In genomic region chr7:130872756-130873448, GRCh38 we compare ENCODE assay signal across 19 cellular contexts.
DNase-seq lines count a peak whose midpoint lies in the region; ATAC-seq, FAIRE-seq and TF ChIP-seq lines count a peak whose summit lies in the region.
"Had no signal": no experiment of that assay in that cellular context is flagged by ENCODE, and none has a peak within 500 bp of the region (broad histone marks: within the 10 kb centered on the region; RNA-seq: fewer than 3 reads in every experiment).

No MANE protein-coding gene starts in this region.

- H3K36me3 ChIP-seq in SK-N-SH (replicated peaks in 1 of 2; ENCODE audit: control insufficient read depth in 1 of 2, insufficient read depth in 2 of 2, low read length in 1 of 2) (peaks cover 62 to 96% of the 10 kb centered on the region in 2 experiments), small intestine (ENCODE audit: control insufficient read depth in 2 of 2, insufficient read depth in 2 of 2, low read length in 2 of 2) (peaks cover 0 to 5% of the 10 kb centered on the region in 2 donors)

- POLR2A ChIA-PET in SK-N-SH (lab: Yijun Ruan, JAX) = no interaction called here
- POLR2A ChIA-PET in T-cell (lab: Charles Lee) = no interaction called here

- no peaks in the 10 kb centered on the region for H3K9me3 ChIP-seq in SK-N-SH
- H3K9me3 ChIP-seq in small intestine (ENCODE audit: control insufficient read depth, low read depth) = no peaks in the 10 kb centered on the region
- H3K9me3 ChIP-seq: Caco-2, esophagus muscularis mucosa, thyroid gland had no signal

- peak overlapping the region; percentile 15 to 49 for H3K27ac Mint-ChIP-seq in T-cell
- H3K27ac Mint-ChIP-seq: T-helper 2 cell treated with Interferon-gamma antibody and Interleukin-4, amounts not matched to agents 5 μg/mL and 100 μg/mL, for 36 hours had no signal

- no peak for TF ChIP-seq CTCF in SK-N-SH (IDR thresholded peaks at IDR 0.05)
- TF ChIP-seq CTCF in fibroblast of villous mesenchyme (IDR thresholded peaks at IDR 0.05; ENCODE audit: insufficient read depth, low read depth, low read length) = no peak
- TF ChIP-seq CTCF in GM20000 (IDR thresholded peaks at IDR 0.05; ENCODE audit: extremely low read depth, missing control alignments) = no peak

- DNase-seq in SK-N-SH = no peak
- DNase-seq in T-cell = no peak
- DNase-seq in fibroblast of villous mesenchyme (ENCODE audit: low read depth) = peak; percentile 52
- no peak for DNase-seq in GM20000 (ENCODE audit: low spot score)
- no peak for DNase-seq in NCI-H1105 (lab: John Stamatoyannopoulos, UW)
- DNase-seq in small intestine = no peak
- DNase-seq: activated CD4-positive, alpha-beta T cell treated with anti-CD3 and anti-CD28 coated beads, Interleukin-2, amount 50 U/mL, for 4 hours; Caco-2; NCI-H1105 treated with DMSO at 0.1 percent for 48 hours; NCI-H345; PC-9; thyroid gland had no signal

- H3K4me1 ChIP-seq in SK-N-SH (ENCODE audit: control insufficient read depth in 1 of 2, insufficient read depth in 2 of 2, low read depth in 1 of 2, low read length in 1 of 2) (peaks cover 7 to 21% of the 10 kb centered on the region in 2 experiments; a peak in 3 of 4 replicates), small intestine (ENCODE audit: control insufficient read depth in 2 of 2, insufficient read depth in 1 of 2, low read depth in 1 of 2, low read length in 1 of 2) (no peaks in the 10 kb centered on the region)
- H3K4me1 ChIP-seq: Caco-2 had no signal

- peaks cover 13 to 23% (median 22%) of the 10 kb centered on the region in 3 donors for H3K4me1 Mint-ChIP-seq in T-cell

- ATAC-seq in SK-N-SH treated with all-trans-retinoic acid at 6 μM for 48 hours = no peak
- no peak for ATAC-seq in T-cell (replicated peaks in 1 of 4)

- TF ChIP-seq POLR2A in GM18526 (IDR thresholded peaks at IDR 0.05; ENCODE audit: extremely low read depth, insufficient read length) = peak; percentile 6

- H3K27me3 Mint-ChIP-seq in T-cell = no peaks in the 10 kb centered on the region

- H3K27me3 ChIP-seq in SK-N-SH (ENCODE audit: insufficient read depth) = no peaks in the 10 kb centered on the region
- no peaks in the 10 kb centered on the region for H3K27me3 ChIP-seq in small intestine (ENCODE audit: control insufficient read depth in 2 of 2, insufficient read depth in 2 of 2, low read length in 2 of 2)
- H3K27me3 ChIP-seq: esophagus muscularis mucosa, thyroid gland had no signal

- H3K4me2 ChIP-seq in SK-N-SH = no peak overlapping the region
- H3K4me2 ChIP-seq: PC-9, smooth muscle cell had no signal

- H3K9ac ChIP-seq in SK-N-SH = no peak overlapping the region

- peak overlapping the region in 1 of 2 experiments; percentile 57; a peak in 1 of 4 replicates for H3K27ac ChIP-seq in SK-N-SH (ENCODE audit: low read depth in 2 of 2, low read length in 1 of 2)
- H3K27ac ChIP-seq in small intestine (ENCODE audit: low read depth in 1 of 2, low read length in 1 of 2) = no peak overlapping the region
- H3K27ac ChIP-seq: 22Rv1, esophagus muscularis mucosa, PC-9 had no signal

- peaks cover 52% of the 10 kb centered on the region for H4K20me1 ChIP-seq in SK-N-SH (ENCODE audit: insufficient read depth)

- no peak for FAIRE-seq in small intestine (lab: Jason Lieb, UNC)

- peaks cover 74% of the 10 kb centered on the region for H3K79me2 ChIP-seq in SK-N-SH (ENCODE audit: insufficient read depth)

- no peaks in the 10 kb centered on the region for H3K9me2 ChIP-seq in SK-N-SH

- no peak overlapping the region for H2AFZ ChIP-seq in SK-N-SH (ENCODE audit: low read depth)
- H2AFZ ChIP-seq: PC-9 had no signal

- peaks cover 94% of the 10 kb centered on the region for H3F3A ChIP-seq in SK-N-SH (replicated peaks; ENCODE audit: insufficient read depth)

- peaks cover 65% of the 10 kb centered on the region for H3K36me3 Mint-ChIP-seq in T-cell

- no peak overlapping the region for H3K4me3 Mint-ChIP-seq in T-cell
- H3K4me3 Mint-ChIP-seq: T-helper 2 cell treated with Interferon-gamma antibody and Interleukin-4, amounts not matched to agents 5 μg/mL and 100 μg/mL, for 36 hours had no signal

- no peaks in the 10 kb centered on the region for H3K9me3 Mint-ChIP-seq in T-cell
- H3K9me3 Mint-ChIP-seq: T-helper 2 cell treated with Interferon-gamma antibody and Interleukin-4, amounts not matched to agents 5 μg/mL and 100 μg/mL, for 36 hours had no signal

- 89% methylated on average over 8 of the region's 8 CpGs for WGBS in SK-N-SH (ENCODE audit: low lambda C conversion rate)
- WGBS in small intestine, 3 donors = 75 to 78% (median 76%) methylated on average over 8 of the region's 8 CpGs

- H3K4me3 ChIP-seq in SK-N-SH (ENCODE audit: low read depth in 2 of 2, low read length in 1 of 2) (no peak overlapping the region), fibroblast of villous mesenchyme (ENCODE audit: low read depth, low read length) (no peak overlapping the region), small intestine (ENCODE audit: low read depth in 1 of 2, low read length in 2 of 2) (no peak overlapping the region)
- H3K4me3 ChIP-seq: esophagus muscularis mucosa, lung, PC-9, smooth muscle cell, thyroid gland had no signal

- TF ChIP-seq RAD21 in SK-N-SH (IDR thresholded peaks at IDR 0.05; ENCODE audit: low read length) = no peak

- CTCF ChIA-PET in SK-N-SH (lab: Yijun Ruan, JAX) (interaction anchor here (0.6 to 9.4 kb wide), 8 partner anchors 12 to 763 kb away, joined by 3 to 95 read pairs (median 3); no protein-coding TSS in a partner anchor), T-cell (lab: Charles Lee) (interaction anchor here (0.5 to 0.8 kb wide), 2 partner anchors 139 to 704 kb away, joined by 3 to 4 read pairs; no protein-coding TSS in a partner anchor)

- TF ChIP-seq EP300 in SK-N-SH (IDR thresholded peaks at IDR 0.05; ENCODE audit: borderline replicate concordance in 1 of 2, low read depth in 1 of 2, low read length in 1 of 2) = no peak

TF ChIP-seq in SK-N-SH, 30 proteins besides CTCF, POLR2A, EP300 and RAD21 (continues in another document):
- TF ChIP-seq FOSL2 (IDR thresholded peaks at IDR 0.05; ENCODE audit: borderline replicate concordance, low read depth) (no peak), POLR2AphosphoS5 (IDR thresholded peaks at IDR 0.05; ENCODE audit: low read depth, low read length) (peak; percentile 73), EZH2phosphoT487 (IDR thresholded peaks at IDR 0.05; ENCODE audit: borderline replicate concordance, low read depth) (no peak), TCF12 (IDR thresholded peaks at IDR 0.05) (no peak), RCOR1 (IDR thresholded peaks at IDR 0.05; ENCODE audit: low read length) (no peak), JUND (IDR thresholded peaks at IDR 0.05) (0 out of 2 replicates have a peak, but pooled peaks have one; percentile 2)
- TF ChIP-seq, protein P1, sequence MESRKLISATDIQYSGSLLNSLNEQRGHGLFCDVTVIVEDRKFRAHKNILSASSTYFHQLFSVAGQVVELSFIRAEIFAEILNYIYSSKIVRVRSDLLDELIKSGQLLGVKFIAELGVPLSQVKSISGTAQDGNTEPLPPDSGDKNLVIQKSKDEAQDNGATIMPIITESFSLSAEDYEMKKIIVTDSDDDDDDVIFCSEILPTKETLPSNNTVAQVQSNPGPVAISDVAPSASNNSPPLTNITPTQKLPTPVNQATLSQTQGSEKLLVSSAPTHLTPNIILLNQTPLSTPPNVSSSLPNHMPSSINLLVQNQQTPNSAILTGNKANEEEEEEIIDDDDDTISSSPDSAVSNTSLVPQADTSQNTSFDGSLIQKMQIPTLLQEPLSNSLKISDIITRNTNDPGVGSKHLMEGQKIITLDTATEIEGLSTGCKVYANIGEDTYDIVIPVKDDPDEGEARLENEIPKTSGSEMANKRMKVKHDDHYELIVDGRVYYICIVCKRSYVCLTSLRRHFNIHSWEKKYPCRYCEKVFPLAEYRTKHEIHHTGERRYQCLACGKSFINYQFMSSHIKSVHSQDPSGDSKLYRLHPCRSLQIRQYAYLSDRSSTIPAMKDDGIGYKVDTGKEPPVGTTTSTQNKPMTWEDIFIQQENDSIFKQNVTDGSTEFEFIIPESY (IDR thresholded peaks at IDR 0.05; ENCODE audit: borderline replicate concordance, low read depth) = 0 out of 2 replicates have a peak, but pooled peaks have one; percentile 41

TF ChIP-seq in SK-N-SH treated with all-trans-retinoic acid at 6 μM for 48 hours, 23 proteins besides CTCF, POLR2A, EP300 and RAD21 (continues in another document):
- TF ChIP-seq TCF4 (CRISPR knock-in tag; IDR thresholded peaks at IDR 0.05; ENCODE audit: borderline replicate concordance) = no peak
- no peak for TF ChIP-seq ZC3H10 (CRISPR knock-in tag; IDR thresholded peaks at IDR 0.05)
- no peak for TF ChIP-seq ZNF565 (CRISPR knock-in tag; conservative IDR thresholded peaks at IDR 0.05; ENCODE audit: low read depth)
- no peak for TF ChIP-seq ESRRG (CRISPR knock-in tag; IDR thresholded peaks at IDR 0.05)
- no peak for TF ChIP-seq ZFP3 (CRISPR knock-in tag; IDR thresholded peaks at IDR 0.05)
- no peak for TF ChIP-seq ZNF8 (CRISPR knock-in tag; IDR thresholded peaks at IDR 0.05)
- TF ChIP-seq, protein P2, sequence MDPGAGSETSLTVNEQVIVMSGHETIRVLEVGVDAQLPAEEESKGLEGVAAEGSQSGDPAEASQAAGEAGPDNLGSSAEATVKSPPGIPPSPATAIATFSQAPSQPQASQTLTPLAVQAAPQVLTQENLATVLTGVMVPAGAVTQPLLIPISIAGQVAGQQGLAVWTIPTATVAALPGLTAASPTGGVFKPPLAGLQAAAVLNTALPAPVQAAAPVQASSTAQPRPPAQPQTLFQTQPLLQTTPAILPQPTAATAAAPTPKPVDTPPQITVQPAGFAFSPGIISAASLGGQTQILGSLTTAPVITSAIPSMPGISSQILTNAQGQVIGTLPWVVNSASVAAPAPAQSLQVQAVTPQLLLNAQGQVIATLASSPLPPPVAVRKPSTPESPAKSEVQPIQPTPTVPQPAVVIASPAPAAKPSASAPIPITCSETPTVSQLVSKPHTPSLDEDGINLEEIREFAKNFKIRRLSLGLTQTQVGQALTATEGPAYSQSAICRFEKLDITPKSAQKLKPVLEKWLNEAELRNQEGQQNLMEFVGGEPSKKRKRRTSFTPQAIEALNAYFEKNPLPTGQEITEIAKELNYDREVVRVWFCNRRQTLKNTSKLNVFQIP (CRISPR knock-in tag; IDR thresholded peaks at IDR 0.05; ENCODE audit: borderline replicate concordance, low read depth) = no peak
- no peak for TF ChIP-seq PPARA (CRISPR knock-in tag; IDR thresholded peaks at IDR 0.05; ENCODE audit: borderline replicate concordance)
